ENCODE assay signal across 8 cellular contexts in the genomic region with DNA sequence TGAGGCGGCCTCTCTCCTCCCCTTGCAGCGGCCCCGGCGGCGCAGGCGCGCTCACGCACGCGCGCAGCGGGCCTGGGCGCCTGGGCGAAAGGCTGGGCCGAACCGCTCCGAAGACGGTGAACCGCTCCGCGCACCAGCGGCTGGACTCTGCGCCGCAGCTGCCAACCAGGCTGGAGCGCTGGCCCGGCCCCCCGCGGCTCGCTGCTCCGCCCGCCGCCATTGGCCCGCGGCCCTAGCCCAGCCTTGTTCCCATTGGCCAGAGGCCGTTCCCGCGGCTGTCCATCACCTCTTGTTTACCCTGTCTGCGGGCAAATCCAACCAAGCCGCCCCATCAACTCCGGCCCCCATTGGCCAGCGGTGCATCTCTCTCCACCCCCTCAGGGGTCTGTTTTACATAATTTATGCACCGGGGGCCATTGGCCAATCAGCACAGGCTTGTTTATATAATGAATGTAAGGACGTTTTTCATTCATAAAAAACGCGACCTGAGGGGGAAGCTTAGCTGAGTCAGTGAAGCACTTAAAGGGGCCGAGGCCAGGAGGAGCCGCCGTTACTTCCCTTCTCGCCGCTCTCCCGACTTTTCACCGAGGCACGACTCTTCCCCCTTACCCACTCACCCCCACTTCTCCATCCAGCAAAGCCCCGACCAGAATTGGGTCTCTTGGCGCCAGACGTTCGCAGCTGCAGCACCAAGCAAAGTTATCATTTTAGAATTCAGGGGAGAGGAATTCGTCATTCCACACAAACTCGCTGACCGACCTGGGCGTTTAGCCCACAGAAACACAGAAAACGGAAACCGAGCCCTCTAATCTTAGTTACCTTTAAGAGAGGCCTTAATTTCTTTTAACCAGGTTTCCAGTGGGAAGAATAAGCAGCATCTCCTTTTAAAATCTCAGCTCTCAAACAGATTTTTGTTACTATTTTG. TPM values are rescaled to one million over a fixed set of nuclear protein-coding genes. Genes with fewer than 3 reads are reported as not detected.
DNase-seq lines count a peak whose midpoint lies in the region; ATAC-seq, FAIRE-seq and TF ChIP-seq lines count a peak whose summit lies in the region.

Gene ETV5, minus strand, starts transcription at position 149 of the 925 bp plus-strand sequence. CDS start 3,221 bp downstream, outside the sequence.

- peak within 1 kb of the TSS; percentile 74 for H3K9ac ChIP-seq in HUES64 (ENCODE audit: low read depth, low read length)
- no peak within 1 kb of the TSS for H3K9ac ChIP-seq in OCI-LY1 (ENCODE audit: low read length)

- no peak within 1 kb of the TSS for H2AFZ ChIP-seq in OCI-LY1 (ENCODE audit: low read length)

- H3F3A ChIP-seq in OCI-LY1 (ENCODE audit: insufficient read depth, low read length), result no peaks in the 10 kb centered on the region

- peak within 1 kb of the TSS; percentile 79 for H3K4me3 ChIP-seq in HUES64 (ENCODE audit: low read length)
- peak within 1 kb of the TSS; percentile 55 for H3K4me3 ChIP-seq in OCI-LY1 (ENCODE audit: low read depth, low read length, poor library complexity, severe bottlenecking)
- H3K4me3 ChIP-seq in mesodermal cell (ENCODE audit: extremely low read depth, insufficient read depth, low read length, poor library complexity, severe bottlenecking), result peak within 1 kb of the TSS; percentile 91

- H3K27me3 ChIP-seq in HUES64 (ENCODE audit: insufficient read depth, low read length) (peaks cover 75% of the 10 kb centered on the region), OCI-LY1 (ENCODE audit: insufficient read depth, low read length) (peaks cover 15% of the 10 kb centered on the region; the same call in 1 of the 2 replicates)

- H3K4me1 Mint-ChIP-seq in endothelial cell (ENCODE audit: unreplicated experiment), result peaks cover 30% of the 10 kb centered on the region

- ATAC-seq in GM21515 (IDR thresholded peaks at IDR 0.05; ENCODE audit: unreplicated experiment), result peak; percentile 95

- H3K27me3 Mint-ChIP-seq in endothelial cell (ENCODE audit: unreplicated experiment), result peaks cover 21% of the 10 kb centered on the region

- H4K20me1 ChIP-seq in OCI-LY1 (ENCODE audit: insufficient read depth, low read length), result no peaks in the 10 kb centered on the region

- H3K36me3 ChIP-seq in HUES64 (ENCODE audit: insufficient read depth, low read length), result peaks cover 4% of the 10 kb centered on the region; the same call in 1 of the 2 replicates
- H3K36me3 ChIP-seq in OCI-LY1 (ENCODE audit: insufficient read depth, low read length), result no peaks in the 10 kb centered on the region
- peaks cover 3% of the 10 kb centered on the region for H3K36me3 ChIP-seq in mesodermal cell (ENCODE audit: control insufficient read depth, insufficient read depth, low read length)

- no peaks in the 10 kb centered on the region for H3K9me2 ChIP-seq in OCI-LY1 (ENCODE audit: low read depth, low read length)

- TF ChIP-seq CTCF in D721Med (IDR thresholded peaks at IDR 0.05; ENCODE audit: insufficient read depth, missing control alignments) (no peak), OCI-LY1 (IDR thresholded peaks at IDR 0.05; ENCODE audit: low read length) (no peak), endothelial cell (IDR thresholded peaks at IDR 0.05; ENCODE audit: unreplicated experiment) (no peak)

- H3K9me3 ChIP-seq in HUES64 (ENCODE audit: insufficient read depth, low read depth, low read length), result no peaks in the 10 kb centered on the region
- no peaks in the 10 kb centered on the region for H3K9me3 ChIP-seq in OCI-LY1 (ENCODE audit: low read length)
- H3K9me3 ChIP-seq in mesodermal cell (ENCODE audit: control insufficient read depth, low read length), result no peaks in the 10 kb centered on the region

- H3K4me3 Mint-ChIP-seq in endothelial cell (ENCODE audit: unreplicated experiment), result peak within 1 kb of the TSS; percentile 98

- peaks cover 27% of the 10 kb centered on the region for H3K4me1 ChIP-seq in HUES64 (ENCODE audit: insufficient read depth, low read length)
- peaks cover 22% of the 10 kb centered on the region for H3K4me1 ChIP-seq in OCI-LY1 (ENCODE audit: insufficient read depth, low read length, severe bottlenecking)
- H3K4me1 ChIP-seq in mesodermal cell (ENCODE audit: control insufficient read depth, insufficient read depth, low read length, poor library complexity, severe bottlenecking), result peaks cover 8% of the 10 kb centered on the region

- H3K27ac Mint-ChIP-seq in endothelial cell (ENCODE audit: unreplicated experiment), result peak within 1 kb of the TSS; percentile 98

- DNase-seq in D721Med (ENCODE audit: insufficient read length, low spot score) (peak; percentile 84), activated T-cell treated with anti-CD3 and anti-CD28 coated beads for 24 hours (ENCODE audit: low read depth) (peak; percentile 92), endothelial cell (ENCODE audit: low spot score) (peak; percentile 98)
- DNase-seq in stimulated activated CD8-positive, alpha-beta memory T cell treated with anti-CD3 and anti-CD28 coated beads, Interleukin-15, amount 100 ng/mL, for 24 hours (ENCODE audit: low read depth), result peak; percentile 79

- H3K79me2 ChIP-seq in OCI-LY1 (ENCODE audit: insufficient read depth, low read length), result no peaks in the 10 kb centered on the region

- FAIRE-seq in D721Med (lab: Jason Lieb, UNC), result no peak

- H3K27ac ChIP-seq in HUES64 (ENCODE audit: low read depth, low read length), result peak within 1 kb of the TSS; percentile 86
- H3K27ac ChIP-seq in OCI-LY1 (ENCODE audit: low read depth, low read length, poor library complexity, severe bottlenecking), result no peak within 1 kb of the TSS
- H3K27ac ChIP-seq in mesodermal cell (ENCODE audit: low read depth, low read length, severe bottlenecking), result peak within 1 kb of the TSS; percentile 93

- H3K36me3 Mint-ChIP-seq in endothelial cell (ENCODE audit: low read depth, unreplicated experiment), result peaks cover 5% of the 10 kb centered on the region

- under 1% methylated on average over 63 of the region's 63 CpGs for WGBS in HUES64
- WGBS in mesodermal cell (ENCODE audit: insufficient coverage in 2 of 2), 2 experiments, result 0 to 1% methylated on average over 43 to 44 of the region's 63 CpGs

- peak within 1 kb of the TSS; percentile 60 for H3K4me2 ChIP-seq in OCI-LY1 (ENCODE audit: low read length)

- no peaks in the 10 kb centered on the region for H3K9me3 Mint-ChIP-seq in endothelial cell (ENCODE audit: unreplicated experiment)

RNA-seq across cellular contexts. Expression of gene ETV5, which starts in this region (rescaled TPM):
- 30.4 TPM for polyA plus RNA-seq in HUES64 (2013, experiment 1 of 2)
- 41.0 TPM for polyA plus RNA-seq in HUES64 (2013, experiment 2 of 2)
- 40.6 TPM for total RNA-seq in endothelial cell (ENCODE audit: unreplicated experiment)
- 68.0 TPM for polyA plus RNA-seq in mesodermal cell (2013, experiment 1 of 2)
- polyA plus RNA-seq in mesodermal cell (2013, experiment 2 of 2), result 54.7 TPM
